ENCODE assay signal across 8 cellular contexts in genomic region chr22:24592144-24592845, GRCh38. TPM values are rescaled to one million over a fixed set of nuclear protein-coding genes. Genes with fewer than 3 reads are reported as not detected.
DNase-seq lines count a peak whose midpoint lies in the region; ATAC-seq and TF ChIP-seq lines count a peak whose summit lies in the region.

No MANE protein-coding gene starts in this region.

- intact Hi-C loops in CD4-positive, alpha-beta memory T cell (cut with micrococcal nuclease): no loop called here
- intact Hi-C loops in gastrocnemius medialis (cut with DNase I; ENCODE audit: low total_unique reads): no loop called here

- POLR2A ChIA-PET in CD4-positive, alpha-beta memory T cell (lab: Charles Lee; ENCODE audit: partially characterized antibody): no interaction called here
- POLR2A ChIA-PET in activated naive CD8-positive, alpha-beta T cell treated with anti-CD3 and anti-CD28 coated beads, Interleukin-2, amount 10 ng/mL, durations not matched to agents 7 days and 5 days (lab: Charles Lee): no interaction called here
- POLR2A ChIA-PET in HEK293T (lab: Yijun Ruan, JAX): interaction anchor here (1.0 to 3.1 kb wide), 4 partner anchors 8 to 580 kb away, joined by 3 to 14 read pairs (median 6); no protein-coding TSS in a partner anchor

- no peak for TF ChIP-seq POLR2A in gastrocnemius medialis (IDR thresholded peaks at IDR 0.05)

- H3K36me3 ChIP-seq in CD4-positive, alpha-beta memory T cell (ENCODE audit: insufficient read depth, low read length): no peaks in the 10 kb centered on the region
- no peaks in the 10 kb centered on the region for H3K36me3 ChIP-seq in gastrocnemius medialis

- CTCF ChIA-PET in CD4-positive, alpha-beta memory T cell (lab: Charles Lee; ENCODE audit: partially characterized antibody): no interaction called here
- CTCF ChIA-PET in HEK293T (lab: Yijun Ruan, JAX): no interaction called here

- H3K27me3 ChIP-seq in CD4-positive, alpha-beta memory T cell (ENCODE audit: insufficient read depth, low read length): no peaks in the 10 kb centered on the region
- H3K27me3 ChIP-seq in gastrocnemius medialis: no peaks in the 10 kb centered on the region

- H3K27me3 Mint-ChIP-seq in CD4-positive, alpha-beta memory T cell: no peaks in the 10 kb centered on the region
- peaks cover 6% of the 10 kb centered on the region for H3K27me3 Mint-ChIP-seq in activated naive CD8-positive, alpha-beta T cell treated with anti-CD3 and anti-CD28 coated beads, Interleukin-2, amount 10 ng/mL, durations not matched to agents 7 days and 5 days

- H3K36me3 Mint-ChIP-seq in CD4-positive, alpha-beta memory T cell: no peaks in the 10 kb centered on the region
- H3K36me3 Mint-ChIP-seq in activated naive CD8-positive, alpha-beta T cell treated with anti-CD3 and anti-CD28 coated beads, Interleukin-2, amount 10 ng/mL, durations not matched to agents 7 days and 5 days: peaks cover 1% of the 10 kb centered on the region

- no peak for DNase-seq in CD4-positive, alpha-beta memory T cell
- no peak for DNase-seq in activated naive CD8-positive, alpha-beta T cell treated with anti-CD3 and anti-CD28 coated beads, Interleukin-2, amount 10 ng/mL, durations not matched to agents 7 days and 5 days
- DNase-seq in hepatic stellate cell (ENCODE audit: low spot score) (peak; percentile 45), gastrocnemius medialis (no peak), HEK293T (ENCODE audit: extremely low spot score) (no peak), midbrain (lab: John Stamatoyannopoulos, UW) (no peak), HT-29 (ENCODE audit: low spot score) (no peak)

- in situ Hi-C loops in gastrocnemius medialis (cut with MboI; ENCODE audit: low sequenced_read_pairs in 4 of 4): no loop called here

- peak overlapping the region in 2 of 7 donors; percentile 57 to 74 for H3K27ac Mint-ChIP-seq in CD4-positive, alpha-beta memory T cell
- peak overlapping the region; percentile 69 for H3K27ac Mint-ChIP-seq in activated naive CD8-positive, alpha-beta T cell treated with anti-CD3 and anti-CD28 coated beads, Interleukin-2, amount 10 ng/mL, durations not matched to agents 7 days and 5 days

- no peaks in the 10 kb centered on the region for H3K9me3 Mint-ChIP-seq in CD4-positive, alpha-beta memory T cell
- H3K9me3 Mint-ChIP-seq in activated naive CD8-positive, alpha-beta T cell treated with anti-CD3 and anti-CD28 coated beads, Interleukin-2, amount 10 ng/mL, durations not matched to agents 7 days and 5 days: no peaks in the 10 kb centered on the region

- no peak for TF ChIP-seq CTCF in gastrocnemius medialis (IDR thresholded peaks at IDR 0.05 in 4 of 5, conservative IDR thresholded peaks at IDR 0.05 in 1 of 5)

- peak overlapping the region; percentile 82 to 90 (median 85) for H3K4me3 Mint-ChIP-seq in CD4-positive, alpha-beta memory T cell
- H3K4me3 Mint-ChIP-seq in activated naive CD8-positive, alpha-beta T cell treated with anti-CD3 and anti-CD28 coated beads, Interleukin-2, amount 10 ng/mL, durations not matched to agents 7 days and 5 days: peak overlapping the region; percentile 87

- H3K27ac ChIP-seq in CD4-positive, alpha-beta memory T cell (ENCODE audit: low read depth, low read length): no peak overlapping the region
- peak overlapping the region; percentile 54 to 64 (median 63) for H3K27ac ChIP-seq in gastrocnemius medialis

- ATAC-seq in HG02571 (IDR thresholded peaks at IDR 0.05; ENCODE audit: unreplicated experiment) (peak; percentile 24), gastrocnemius medialis (peak; percentile 17 to 29)
- no peak for ATAC-seq in activated naive CD8-positive, alpha-beta T cell treated with anti-CD3 and anti-CD28 coated beads, Interleukin-2, amount 10 ng/mL, durations not matched to agents 7 days and 5 days (ENCODE audit: low read depth)

- H3K4me1 ChIP-seq in CD4-positive, alpha-beta memory T cell (ENCODE audit: insufficient read depth, low read length): peaks cover 4% of the 10 kb centered on the region
- H3K4me1 ChIP-seq in gastrocnemius medialis: no peaks in the 10 kb centered on the region

- H3K4me3 ChIP-seq in CD4-positive, alpha-beta memory T cell (ENCODE audit: low read length in 2 of 2): no peak overlapping the region
- peak overlapping the region; percentile 56 to 75 (median 62) for H3K4me3 ChIP-seq in gastrocnemius medialis

- H3K4me1 Mint-ChIP-seq in CD4-positive, alpha-beta memory T cell: peaks cover 0 to 6% (median 2%) of the 10 kb centered on the region in 4 donors
- H3K4me1 Mint-ChIP-seq in activated naive CD8-positive, alpha-beta T cell treated with anti-CD3 and anti-CD28 coated beads, Interleukin-2, amount 10 ng/mL, durations not matched to agents 7 days and 5 days: peaks cover 7% of the 10 kb centered on the region

- H3K9me3 ChIP-seq in CD4-positive, alpha-beta memory T cell (ENCODE audit: control insufficient read depth in 1 of 2, low read length in 2 of 2): no peaks in the 10 kb centered on the region
- no peaks in the 10 kb centered on the region for H3K9me3 ChIP-seq in gastrocnemius medialis

TF ChIP-seq in HEK293T, 16 proteins besides CTCF, POLR2A, EP300 and RAD21:
- TF ChIP-seq LEF1 (IDR thresholded peaks at IDR 0.05; ENCODE audit: borderline replicate concordance) (no peak), ELF4 (IDR thresholded peaks at IDR 0.05) (no peak), FOXK2 (IDR thresholded peaks at IDR 0.05) (no peak), BHLHE40 (IDR thresholded peaks at IDR 0.05; ENCODE audit: borderline replicate concordance) (no peak), FOXM1 (IDR thresholded peaks at IDR 0.05; ENCODE audit: borderline replicate concordance) (no peak), SP1 (IDR thresholded peaks at IDR 0.05) (no peak), FOXA1 (IDR thresholded peaks at IDR 0.05) (no peak), ZNF384 (IDR thresholded peaks at IDR 0.05) (no peak), ARNT (IDR thresholded peaks at IDR 0.05) (no peak), TARDBP (IDR thresholded peaks at IDR 0.05) (no peak), SUZ12 (IDR thresholded peaks at IDR 0.05) (no peak), PKNOX1 (IDR thresholded peaks at IDR 0.05) (no peak), NFRKB (IDR thresholded peaks at IDR 0.05) (no peak)

RNA-seq across cellular contexts. Expression of gene LRRC75B, which starts 0.6 kb away (rescaled TPM):
- under 1 TPM in 1 of 2 experiments, not detected in 1; 0.19 TPM for total RNA-seq in CD4-positive, alpha-beta memory T cell
- under 1 TPM in 1 of 2 donors, not detected in 1; 0.40 TPM for polyA plus RNA-seq in CD4-positive, alpha-beta memory T cell
- 1 to 10 TPM; 2.2 to 3.2 TPM for total RNA-seq in activated naive CD8-positive, alpha-beta T cell treated with anti-CD3 and anti-CD28 coated beads, Interleukin-2, amount 10 ng/mL, durations not matched to agents 7 days and 5 days
- total RNA-seq in gastrocnemius medialis: 1 to 10 TPM; 1.9 to 3.4 (median 2.8) TPM
- 11.7 and 13.5 TPM in 2 replicates for total RNA-seq in HT-29 (2014; rRNA removed; shearing (Covaris generic))

RNA-seq across cellular contexts. Expression of gene GGT1, which starts 10.7 kb away (rescaled TPM):
- 10 to 100 TPM; 27.1 to 28.3 TPM for total RNA-seq in CD4-positive, alpha-beta memory T cell
- 10 to 100 TPM; 11.9 to 18.1 TPM for polyA plus RNA-seq in CD4-positive, alpha-beta memory T cell
- total RNA-seq in activated naive CD8-positive, alpha-beta T cell treated with anti-CD3 and anti-CD28 coated beads, Interleukin-2, amount 10 ng/mL, durations not matched to agents 7 days and 5 days: 10 to 100 TPM; 25.4 to 25.7 TPM
- 1 to 10 TPM in 2 of 4 donors, under 1 TPM in 2; 0.29 to 1.3 (median 0.94) TPM for total RNA-seq in gastrocnemius medialis
- total RNA-seq in HT-29 (2014; rRNA removed; shearing (Covaris generic)): 15.1 and 27.1 TPM in 2 replicates

RNA-seq across cellular contexts. Expression of gene SNRPD3, which starts 36.5 kb away (rescaled TPM):
- 10 to 100 TPM; 77.6 to 85.0 TPM for total RNA-seq in CD4-positive, alpha-beta memory T cell
- 100 to 1,000 TPM in 1 of 2 donors, 10 to 100 TPM in 1; 62.6 to 102 TPM for polyA plus RNA-seq in CD4-positive, alpha-beta memory T cell
- 100 to 1,000 TPM; 108 to 110 TPM for total RNA-seq in activated naive CD8-positive, alpha-beta T cell treated with anti-CD3 and anti-CD28 coated beads, Interleukin-2, amount 10 ng/mL, durations not matched to agents 7 days and 5 days
- total RNA-seq in gastrocnemius medialis: 100 to 1,000 TPM; 119 to 166 (median 145) TPM
- total RNA-seq in HT-29 (2014; rRNA removed; shearing (Covaris generic)): 170 and 171 TPM in 2 replicates

RNA-seq across cellular contexts. Expression of gene GUCD1, which starts 37.4 kb away (rescaled TPM):
- total RNA-seq in CD4-positive, alpha-beta memory T cell: 10 to 100 TPM; 65.0 to 65.5 TPM
- polyA plus RNA-seq in CD4-positive, alpha-beta memory T cell: 10 to 100 TPM; 44.2 to 47.3 TPM
- 100 to 1,000 TPM; 103 to 104 TPM for total RNA-seq in activated naive CD8-positive, alpha-beta T cell treated with anti-CD3 and anti-CD28 coated beads, Interleukin-2, amount 10 ng/mL, durations not matched to agents 7 days and 5 days
- 100 to 1,000 TPM; 215 to 315 (median 238) TPM for total RNA-seq in gastrocnemius medialis
- 178 and 179 TPM in 2 replicates for total RNA-seq in HT-29 (2014; rRNA removed; shearing (Covaris generic))

Comparison
In these comparisons a context has a peak if more than half of its experiments do, and no peak if none do; other contexts are left out.
1. H3K4me3 ChIP-seq: peak in gastrocnemius medialis (4 of 4); none in CD4-positive, alpha-beta memory T cell (0 of 2).